ENCODE assay signal across 9 cellular contexts in the genomic region with DNA sequence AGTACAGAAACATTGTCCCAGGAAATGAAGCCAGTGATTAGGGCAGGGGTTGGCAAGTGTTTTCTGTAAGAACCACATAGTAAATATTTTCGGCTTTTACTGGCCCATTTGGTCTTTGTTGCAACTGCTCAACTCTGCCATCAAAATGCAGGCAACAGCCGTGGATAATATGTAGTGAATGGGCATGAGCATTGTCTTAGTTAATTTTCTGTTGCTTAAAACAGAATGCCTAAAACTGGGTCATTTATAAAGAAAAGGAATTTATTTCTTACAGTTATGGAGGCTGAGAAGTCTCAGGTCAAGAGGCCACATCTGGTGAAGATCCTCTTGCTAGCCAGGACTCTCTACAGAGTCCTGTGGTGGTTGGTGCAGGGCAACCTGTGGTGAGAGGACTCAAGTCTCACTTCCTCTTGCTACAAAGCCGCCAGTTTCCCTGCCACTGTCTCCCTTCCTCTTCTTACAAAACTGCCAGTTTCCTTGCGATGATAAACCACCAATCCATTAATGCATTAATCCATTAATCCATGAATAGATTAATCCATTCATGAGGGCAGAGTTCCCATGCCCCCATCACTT.
DNase-seq lines count a peak whose midpoint lies in the region; ATAC-seq, FAIRE-seq and TF ChIP-seq lines count a peak whose summit lies in the region.
"Had no signal": no experiment of that assay in that cellular context is flagged by ENCODE, and none has a peak within 500 bp of the region (broad histone marks: within the 10 kb centered on the region; RNA-seq: fewer than 3 reads in every experiment).

No MANE protein-coding gene starts in this region.

- H3K4me1 ChIP-seq in GM12878 (ENCODE audit: control insufficient read depth, insufficient read depth, low read length) (no peaks in the 10 kb centered on the region), testis (peaks cover 8% of the 10 kb centered on the region)

- H3K4me2 ChIP-seq in GM12878 (ENCODE audit: control insufficient read depth, insufficient read depth): no peak overlapping the region

- BruUV-seq in GM12878 (replicated peaks; lab: Mats Ljungman, UMichigan): no TSS peak

- H3K4me3 ChIP-seq in GM12878 (no peak overlapping the region), testis (no peak overlapping the region)

- no peak overlapping the region for H3K4me3 Mint-ChIP-seq in activated CD4-positive, alpha-beta memory T cell treated with anti-CD3 and anti-CD28 coated beads, Interleukin-2, amount 10 ng/mL, durations not matched to agents 7 days and 5 days

- no peak for TF ChIP-seq POLR2A in GM12878 (IDR thresholded peaks at IDR 0.05; ENCODE audit: low read depth, low read length)
- no peak for TF ChIP-seq POLR2A in testis (IDR thresholded peaks at IDR 0.05)

- RAD21 ChIA-PET in GM12878 (lab: Charles Lee; ENCODE audit: unreplicated experiment): no interaction called here

- no peak overlapping the region for H3K27ac Mint-ChIP-seq in activated CD4-positive, alpha-beta memory T cell treated with anti-CD3 and anti-CD28 coated beads, Interleukin-2, amount 10 ng/mL, durations not matched to agents 7 days and 5 days

- no peaks in the 10 kb centered on the region for H3K79me2 ChIP-seq in GM12878 (ENCODE audit: control insufficient read depth, insufficient read depth, low read length)

- peaks cover 4% of the 10 kb centered on the region for H3K4me1 Mint-ChIP-seq in activated CD4-positive, alpha-beta memory T cell treated with anti-CD3 and anti-CD28 coated beads, Interleukin-2, amount 10 ng/mL, durations not matched to agents 7 days and 5 days

- no peaks in the 10 kb centered on the region; the same call in 2 of the 3 replicates for H3K9me3 ChIP-seq in GM12878 (replicated peaks; ENCODE audit: control insufficient read depth, insufficient read depth, low read length)
- no peaks in the 10 kb centered on the region for H3K9me3 ChIP-seq in testis

- peaks cover 3% of the 10 kb centered on the region for H3K27me3 Mint-ChIP-seq in activated CD4-positive, alpha-beta memory T cell treated with anti-CD3 and anti-CD28 coated beads, Interleukin-2, amount 10 ng/mL, durations not matched to agents 7 days and 5 days

- 0% methylated on average over 4 of the region's 4 CpGs for WGBS in GM12878 (ENCODE audit: insufficient coverage, insufficient replicate concordance, low lambda C conversion rate, missing lambda C conversion rate)
- WGBS in testis, 2 donors: 87% methylated on average over 4 of the region's 4 CpGs

- POLR2A ChIA-PET in GM12878 (lab: Charles Lee): no interaction called here
- POLR2A ChIA-PET in activated CD4-positive, alpha-beta memory T cell treated with anti-CD3 and anti-CD28 coated beads, Interleukin-2, amount 10 ng/mL, durations not matched to agents 7 days and 5 days (lab: Charles Lee): no interaction called here

- SMC1A ChIA-PET in GM12878 (lab: Charles Lee; ENCODE audit: uncharacterized antibody, unreplicated experiment): no interaction called here

- no peak for TF ChIP-seq RAD21 in GM12878 (IDR thresholded peaks at IDR 0.05; ENCODE audit: insufficient read depth, low read depth, low read length)

- intact Hi-C loops in GM12878 (cut with micrococcal nuclease; ENCODE audit: unreplicated experiment) (no loop called here), testis (cut with DNase I; ENCODE audit: low total_unique reads) (no loop called here)

- DNase-seq in GF-D8 (lab: John Stamatoyannopoulos, UW) (peak; percentile 90), GM12878 (ENCODE audit: low read depth, low spot score) (peak; percentile 23), D341Med (ENCODE audit: low spot score) (no peak), testis (no peak), DMS 273 treated with DMSO at 0.1 percent for 48 hours (lab: John Stamatoyannopoulos, UW) (no peak)
- DNase-seq in activated CD4-positive, alpha-beta memory T cell treated with anti-CD3 and anti-CD28 coated beads, Interleukin-2, amount 10 ng/mL, durations not matched to agents 7 days and 5 days: no peak
- DNase-seq: left cardiac atrium had no signal

- in situ Hi-C loops in GM12878 (cut with MboI): no loop called here

- peak in 1 of 2 experiments; percentile 23; a peak in 1 of 4 replicates for TF ChIP-seq EP300 in GM12878 (IDR thresholded peaks at IDR 0.05; ENCODE audit: borderline replicate concordance in 1 of 2, control insufficient read depth in 1 of 2, low read depth in 2 of 2, low read length in 2 of 2)

- H3K27ac ChIP-seq in GM12878 (ENCODE audit: control insufficient read depth, insufficient read depth) (no peak overlapping the region), testis (no peak overlapping the region)

- CTCF ChIA-PET in GM12878 (lab: Yijun Ruan, JAX): no interaction called here
- CTCF ChIA-PET in activated CD4-positive, alpha-beta memory T cell treated with anti-CD3 and anti-CD28 coated beads, Interleukin-2, amount 10 ng/mL, durations not matched to agents 7 days and 5 days (lab: Charles Lee): no interaction called here

- ATAC-seq in GM21367 (IDR thresholded peaks at IDR 0.05; ENCODE audit: unreplicated experiment): peak; percentile 99
- peak; percentile 69 for ATAC-seq in HG03520 (IDR thresholded peaks at IDR 0.05; ENCODE audit: unreplicated experiment)
- peak; percentile 100 for ATAC-seq in GM12878

- H2AFZ ChIP-seq in GM12878 (ENCODE audit: control insufficient read depth, low read depth, low read length): no peak overlapping the region

- TF ChIP-seq CTCF in GM12878 (IDR thresholded peaks at IDR 0.05 in 2 of 3, conservative IDR thresholded peaks at IDR 0.05 in 1 of 3; ENCODE audit: control insufficient read depth in 2 of 3, extremely low read depth in 1 of 3, insufficient read depth in 1 of 3, low read depth in 3 of 3, low read length in 3 of 3) (no peak), testis (IDR thresholded peaks at IDR 0.05) (no peak)

- H3K27me3 ChIP-seq in GM12878 (replicated peaks in 1 of 2; ENCODE audit: control insufficient read depth in 2 of 2, insufficient read depth in 2 of 2, low read length in 1 of 2) (no peaks in the 10 kb centered on the region; a peak in 1 of 4 replicates), testis (no peaks in the 10 kb centered on the region)

- no peaks in the 10 kb centered on the region for H3K36me3 ChIP-seq in GM12878 (ENCODE audit: control insufficient read depth in 2 of 2, insufficient read depth in 2 of 2, low read length in 1 of 2)
- H3K36me3 ChIP-seq in testis (ENCODE audit: low read depth, missing control alignments): no peaks in the 10 kb centered on the region

- FAIRE-seq in GM12878 (lab: Jason Lieb, UNC): peak; percentile 38

- no peaks in the 10 kb centered on the region for H4K20me1 ChIP-seq in GM12878 (ENCODE audit: control insufficient read depth, insufficient read depth)

- no peak overlapping the region for H3K9ac ChIP-seq in GM12878 (ENCODE audit: control insufficient read depth, insufficient read depth, low read length)

- no peaks in the 10 kb centered on the region for H3K9me3 Mint-ChIP-seq in activated CD4-positive, alpha-beta memory T cell treated with anti-CD3 and anti-CD28 coated beads, Interleukin-2, amount 10 ng/mL, durations not matched to agents 7 days and 5 days

- no peaks in the 10 kb centered on the region for H3K36me3 Mint-ChIP-seq in activated CD4-positive, alpha-beta memory T cell treated with anti-CD3 and anti-CD28 coated beads, Interleukin-2, amount 10 ng/mL, durations not matched to agents 7 days and 5 days (ENCODE audit: low read depth)

TF ChIP-seq in GM12878, 131 proteins besides CTCF, POLR2A, EP300 and RAD21 (continues in another document):
- TF ChIP-seq SRF (IDR thresholded peaks at IDR 0.05; ENCODE audit: low read depth in 2 of 2, low read length in 2 of 2) (no peak), PAX8 (IDR thresholded peaks at IDR 0.05) (no peak), JUNB (IDR thresholded peaks at IDR 0.05) (no peak), TARDBP (IDR thresholded peaks at IDR 0.05; ENCODE audit: borderline replicate concordance) (no peak), IKZF2 (IDR thresholded peaks at IDR 0.05) (peak in 1 of 2 experiments; percentile 52; a peak in 1 of 4 replicates)
- TF ChIP-seq, protein P1, sequence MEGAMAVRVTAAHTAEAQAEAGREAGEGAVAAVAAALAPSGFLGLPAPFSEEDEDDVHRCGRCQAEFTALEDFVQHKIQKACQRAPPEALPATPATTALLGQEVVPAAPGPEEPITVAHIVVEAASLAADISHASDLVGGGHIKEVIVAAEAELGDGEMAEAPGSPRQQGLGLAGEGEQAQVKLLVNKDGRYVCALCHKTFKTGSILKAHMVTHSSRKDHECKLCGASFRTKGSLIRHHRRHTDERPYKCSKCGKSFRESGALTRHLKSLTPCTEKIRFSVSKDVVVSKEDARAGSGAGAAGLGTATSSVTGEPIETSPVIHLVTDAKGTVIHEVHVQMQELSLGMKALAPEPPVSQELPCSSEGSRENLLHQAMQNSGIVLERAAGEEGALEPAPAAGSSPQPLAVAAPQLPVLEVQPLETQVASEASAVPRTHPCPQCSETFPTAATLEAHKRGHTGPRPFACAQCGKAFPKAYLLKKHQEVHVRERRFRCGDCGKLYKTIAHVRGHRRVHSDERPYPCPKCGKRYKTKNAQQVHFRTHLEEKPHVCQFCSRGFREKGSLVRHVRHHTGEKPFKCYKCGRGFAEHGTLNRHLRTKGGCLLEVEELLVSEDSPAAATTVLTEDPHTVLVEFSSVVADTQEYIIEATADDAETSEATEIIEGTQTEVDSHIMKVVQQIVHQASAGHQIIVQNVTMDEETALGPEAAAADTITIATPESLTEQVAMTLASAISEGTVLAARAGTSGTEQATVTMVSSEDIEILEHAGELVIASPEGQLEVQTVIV (IDR thresholded peaks at IDR 0.05; ENCODE audit: borderline replicate concordance, partially characterized antibody): no peak

Comparison
In these comparisons a context has a peak if more than half of its experiments do, and no peak if none do; other contexts are left out.
1. DNase-seq: peak in GF-D8 (single experiment) and GM12878 (single experiment); none in D341Med (single experiment), testis (single experiment), DMS 273 treated with DMSO at 0.1 percent for 48 hours (single experiment) and activated CD4-positive, alpha-beta memory T cell treated with anti-CD3 and anti-CD28 coated beads, Interleukin-2, amount 10 ng/mL, durations not matched to agents 7 days and 5 days (single experiment).
2. Peak in every context shown above with its lines, with median percentiles within 50 percentile points of each other: ATAC-seq.